Comparison of ENCODE assay signal across 1 cellular context in the genomic region with DNA sequence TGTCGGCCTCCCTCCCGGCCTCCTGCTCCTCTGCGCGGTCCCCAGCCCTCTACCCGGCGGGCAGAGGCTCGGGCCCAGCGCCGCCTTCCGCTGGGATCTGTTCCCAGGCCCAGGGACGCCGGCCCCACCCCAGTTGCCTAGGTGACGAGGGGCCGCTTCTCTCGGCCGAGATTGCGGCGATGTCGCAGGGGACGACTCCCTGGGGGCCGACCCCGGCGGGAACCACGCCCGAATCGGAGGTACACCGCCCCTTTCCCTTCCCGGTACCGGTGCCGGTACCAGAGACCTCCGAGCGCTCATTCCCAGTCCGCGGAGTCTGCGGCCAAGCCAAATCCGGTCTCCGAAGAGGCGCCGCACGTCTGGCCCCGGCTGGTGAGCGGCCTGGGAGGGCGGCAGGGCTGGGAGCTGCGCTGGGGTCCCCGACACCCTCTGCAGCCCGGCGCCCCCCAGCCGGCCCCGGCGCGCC.
A peak's percentile ranks its signal among the peaks of the same experiment; 100 is the strongest.
TF ChIP-seq lines count a peak whose summit lies in the region.

A gene with protein sequence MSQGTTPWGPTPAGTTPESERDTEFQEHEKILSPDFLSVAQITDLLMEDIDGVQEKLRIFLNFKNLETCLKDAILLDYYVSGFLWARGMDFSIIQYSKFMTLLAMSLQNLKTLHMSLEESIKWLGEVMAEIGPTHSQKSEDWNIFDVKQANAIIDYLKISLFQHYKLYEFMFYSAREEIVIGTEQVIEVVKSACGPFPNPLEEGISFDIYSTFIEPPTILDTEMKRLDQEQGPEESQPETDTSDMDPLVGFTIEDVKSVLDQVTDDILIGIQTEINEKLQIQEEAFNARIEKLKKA (plus strand): TSS at position 136 of the 466 bp plus-strand sequence. CDS start 44 bp downstream, at position 180.

TF ChIP-seq in H1, 55 proteins besides CTCF, POLR2A, EP300 and RAD21 (continued from another document):
- TF ChIP-seq POLR2AphosphoS5 (IDR thresholded peaks at IDR 0.05; ENCODE audit: low read depth, low read length) (no peak), SRF (IDR thresholded peaks at IDR 0.05; ENCODE audit: low read depth, low read length) (no peak), GTF2F1 (IDR thresholded peaks at IDR 0.05; ENCODE audit: borderline replicate concordance, low read depth, low read length) (no peak), RXRA (IDR thresholded peaks at IDR 0.05; ENCODE audit: insufficient read depth, low read depth, low read length) (no peak), NRF1 (IDR thresholded peaks at IDR 0.05; ENCODE audit: low read depth, low read length) (no peak), GABPA (IDR thresholded peaks at IDR 0.05; ENCODE audit: borderline replicate concordance, insufficient read depth, low read length) (0 out of 2 replicates have a peak, but pooled peaks have one; percentile 18), ZNF274 (IDR thresholded peaks at IDR 0.05; ENCODE audit: borderline replicate concordance, extremely low read depth, low read length) (no peak), SP4 (IDR thresholded peaks at IDR 0.05; ENCODE audit: low read length) (0 out of 2 replicates have a peak, but pooled peaks have one; percentile 34), SUZ12 (IDR thresholded peaks at IDR 0.05; ENCODE audit: low read length) (no peak), NANOG (IDR thresholded peaks at IDR 0.05; ENCODE audit: insufficient read depth, low read depth, low read length, poor library complexity, severe bottlenecking) (no peak)
- TF ChIP-seq, protein P1, sequence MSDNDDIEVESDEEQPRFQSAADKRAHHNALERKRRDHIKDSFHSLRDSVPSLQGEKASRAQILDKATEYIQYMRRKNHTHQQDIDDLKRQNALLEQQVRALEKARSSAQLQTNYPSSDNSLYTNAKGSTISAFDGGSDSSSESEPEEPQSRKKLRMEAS (IDR thresholded peaks at IDR 0.05), result no peak
- TF ChIP-seq, protein P2, sequence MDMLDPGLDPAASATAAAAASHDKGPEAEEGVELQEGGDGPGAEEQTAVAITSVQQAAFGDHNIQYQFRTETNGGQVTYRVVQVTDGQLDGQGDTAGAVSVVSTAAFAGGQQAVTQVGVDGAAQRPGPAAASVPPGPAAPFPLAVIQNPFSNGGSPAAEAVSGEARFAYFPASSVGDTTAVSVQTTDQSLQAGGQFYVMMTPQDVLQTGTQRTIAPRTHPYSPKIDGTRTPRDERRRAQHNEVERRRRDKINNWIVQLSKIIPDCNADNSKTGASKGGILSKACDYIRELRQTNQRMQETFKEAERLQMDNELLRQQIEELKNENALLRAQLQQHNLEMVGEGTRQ (IDR thresholded peaks at IDR 0.05; ENCODE audit: low read length), result no peak
- TF ChIP-seq, protein P3, sequence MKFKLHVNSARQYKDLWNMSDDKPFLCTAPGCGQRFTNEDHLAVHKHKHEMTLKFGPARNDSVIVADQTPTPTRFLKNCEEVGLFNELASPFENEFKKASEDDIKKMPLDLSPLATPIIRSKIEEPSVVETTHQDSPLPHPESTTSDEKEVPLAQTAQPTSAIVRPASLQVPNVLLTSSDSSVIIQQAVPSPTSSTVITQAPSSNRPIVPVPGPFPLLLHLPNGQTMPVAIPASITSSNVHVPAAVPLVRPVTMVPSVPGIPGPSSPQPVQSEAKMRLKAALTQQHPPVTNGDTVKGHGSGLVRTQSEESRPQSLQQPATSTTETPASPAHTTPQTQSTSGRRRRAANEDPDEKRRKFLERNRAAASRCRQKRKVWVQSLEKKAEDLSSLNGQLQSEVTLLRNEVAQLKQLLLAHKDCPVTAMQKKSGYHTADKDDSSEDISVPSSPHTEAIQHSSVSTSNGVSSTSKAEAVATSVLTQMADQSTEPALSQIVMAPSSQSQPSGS (IDR thresholded peaks at IDR 0.05; ENCODE audit: low read length), result no peak
